10 cellular contexts compared by ENCODE assay signal in genomic region chr11:64862914-64863313, GRCh38. TPM values are rescaled to one million over a fixed set of nuclear protein-coding genes. Genes with fewer than 3 reads are reported as not detected.
DNase-seq lines count a peak whose midpoint lies in the region; ATAC-seq and TF ChIP-seq lines count a peak whose summit lies in the region.
"Had no signal": no experiment of that assay in that cellular context is flagged by ENCODE, and none has a peak within 500 bp of the region (broad histone marks: within the 10 kb centered on the region; RNA-seq: fewer than 3 reads in every experiment).

No MANE protein-coding gene starts in this region.

- no peak overlapping the region for H2AFZ ChIP-seq in OCI-LY1 (ENCODE audit: low read length)

- H3K9me2 ChIP-seq in OCI-LY1 (ENCODE audit: low read depth, low read length): no peaks in the 10 kb centered on the region

- peak overlapping the region in 4 of 10 experiments; percentile 3 to 39 (median 18); a peak in 4 of 20 replicates for H3K4me3 ChIP-seq in BLaER1 treated with 17β-estradiol and CSF1 and Interleukin-3, amounts not matched to agents 10 nM and 100 nM
- H3K4me3 ChIP-seq in OCI-LY1 (ENCODE audit: low read depth, low read length, poor library complexity, severe bottlenecking): no peak overlapping the region
- H3K4me3 ChIP-seq in endodermal cell (ENCODE audit: low read length): no peak overlapping the region

- H3K9ac ChIP-seq in BLaER1 treated with 17β-estradiol and CSF1 and Interleukin-3, amounts not matched to agents 10 nM and 100 nM: peak overlapping the region; percentile 32 to 86 (median 71); a peak in 20 of 22 replicates
- H3K9ac ChIP-seq in OCI-LY1 (ENCODE audit: low read length) (peak overlapping the region; percentile 67), endodermal cell (ENCODE audit: extremely low read depth, low read length, poor library complexity, severe bottlenecking) (no peak overlapping the region)

- 77 to 83% methylated on average over 6 to 9 of the region's 9 CpGs for WGBS in endodermal cell (ENCODE audit: insufficient coverage in 1 of 2, insufficient read length in 1 of 2), 2 experiments

- DNase-seq in endodermal cell: no peak
- DNase-seq in osteocyte (ENCODE audit: extremely low spot score, unreplicated experiment): no peak
- DNase-seq in NCI-H1436 treated with DMSO at 0.1 percent for 48 hours (lab: John Stamatoyannopoulos, UW): no peak
- DNase-seq in retina: no peak
- DNase-seq: activated CD4-positive, alpha-beta T cell treated with anti-CD3 and anti-CD28 coated beads, Interleukin-2, amount 50 U/mL, for 48 hours; GOT3 had no signal

- H3K27ac ChIP-seq in BLaER1 treated with 17β-estradiol and CSF1 and Interleukin-3, amounts not matched to agents 10 nM and 100 nM: peak overlapping the region; percentile 55 to 98 (median 93); a peak in 21 of 22 replicates
- H3K27ac ChIP-seq in OCI-LY1 (ENCODE audit: low read depth, low read length, poor library complexity, severe bottlenecking): peak overlapping the region; percentile 99
- peak overlapping the region; percentile 90 for H3K27ac ChIP-seq in endodermal cell (ENCODE audit: low read depth, low read length)

- peaks cover 12% of the 10 kb centered on the region; the same call in 1 of the 2 replicates for H3K79me2 ChIP-seq in OCI-LY1 (ENCODE audit: insufficient read depth, low read length)

- no peaks in the 10 kb centered on the region for H3K9me3 Mint-ChIP-seq in endodermal cell
- no peaks in the 10 kb centered on the region for H3K9me3 Mint-ChIP-seq in osteocyte (ENCODE audit: unreplicated experiment)

- ATAC-seq in GM21515 (IDR thresholded peaks at IDR 0.05; ENCODE audit: unreplicated experiment) (no peak), GM21576 (IDR thresholded peaks at IDR 0.05; ENCODE audit: unreplicated experiment) (no peak)

- peaks cover 10% of the 10 kb centered on the region for H3K36me3 Mint-ChIP-seq in endodermal cell (ENCODE audit: low read depth)
- H3K36me3 Mint-ChIP-seq in osteocyte (ENCODE audit: unreplicated experiment): peaks cover 3% of the 10 kb centered on the region

- peaks cover 0 to 41% (median 16%) of the 10 kb centered on the region in 11 experiments; a peak in 17 of 22 replicates for H3K36me3 ChIP-seq in BLaER1 treated with 17β-estradiol and CSF1 and Interleukin-3, amounts not matched to agents 10 nM and 100 nM
- H3K36me3 ChIP-seq in OCI-LY1 (ENCODE audit: insufficient read depth, low read length): peaks cover 36% of the 10 kb centered on the region
- H3K36me3 ChIP-seq in endodermal cell (ENCODE audit: control insufficient read depth, insufficient read depth, low read length): peaks cover 11% of the 10 kb centered on the region

- H3K4me3 Mint-ChIP-seq in endodermal cell (no peak overlapping the region), osteocyte (ENCODE audit: unreplicated experiment) (no peak overlapping the region)

- no peaks in the 10 kb centered on the region for H3K27me3 ChIP-seq in BLaER1 treated with 17β-estradiol and CSF1 and Interleukin-3, amounts not matched to agents 10 nM and 100 nM
- H3K27me3 ChIP-seq in OCI-LY1 (ENCODE audit: insufficient read depth, low read length): no peaks in the 10 kb centered on the region
- H3K27me3 ChIP-seq in endodermal cell (ENCODE audit: control insufficient read depth, insufficient read depth, low read length, poor library complexity, severe bottlenecking): no peaks in the 10 kb centered on the region

- H3K9me3 ChIP-seq in BLaER1 treated with 17β-estradiol and CSF1 and Interleukin-3, amounts not matched to agents 10 nM and 100 nM (replicated peaks in 1 of 11): peaks cover 0 to 5% (median 0%) of the 10 kb centered on the region in 11 experiments; a peak in 1 of 22 replicates
- H3K9me3 ChIP-seq in OCI-LY1 (ENCODE audit: low read length) (no peaks in the 10 kb centered on the region), endodermal cell (ENCODE audit: control insufficient read depth, low read length) (no peaks in the 10 kb centered on the region)

- TF ChIP-seq CTCF in OCI-LY1 (IDR thresholded peaks at IDR 0.05; ENCODE audit: low read length): 0 out of 2 replicates have a peak, but pooled peaks have one; percentile 1
- no peak for TF ChIP-seq CTCF in endodermal cell (conservative IDR thresholded peaks at IDR 0.05)
- no peak for TF ChIP-seq CTCF in osteocyte (IDR thresholded peaks at IDR 0.05)

- peaks cover 98 to 100% (median 100%) of the 10 kb centered on the region in 10 experiments for H3K4me1 ChIP-seq in BLaER1 treated with 17β-estradiol and CSF1 and Interleukin-3, amounts not matched to agents 10 nM and 100 nM
- H3K4me1 ChIP-seq in OCI-LY1 (ENCODE audit: insufficient read depth, low read length, severe bottlenecking) (peaks cover 90% of the 10 kb centered on the region), endodermal cell (ENCODE audit: control insufficient read depth, insufficient read depth, low read length) (peaks cover 3% of the 10 kb centered on the region)

- H3K27me3 Mint-ChIP-seq in endodermal cell (ENCODE audit: insufficient read depth) (no peaks in the 10 kb centered on the region), osteocyte (ENCODE audit: unreplicated experiment) (no peaks in the 10 kb centered on the region)

- H3F3A ChIP-seq in OCI-LY1 (ENCODE audit: insufficient read depth, low read length): peaks cover 10% of the 10 kb centered on the region; the same call in 1 of the 2 replicates

- H4K20me1 ChIP-seq in BLaER1 treated with 17β-estradiol and CSF1 and Interleukin-3, amounts not matched to agents 10 nM and 100 nM: peaks cover 0 to 59% (median 31%) of the 10 kb centered on the region in 11 experiments; a peak in 16 of 22 replicates
- no peaks in the 10 kb centered on the region for H4K20me1 ChIP-seq in OCI-LY1 (ENCODE audit: insufficient read depth, low read length)

- H3K4me1 Mint-ChIP-seq in endodermal cell (peaks cover 3% of the 10 kb centered on the region), osteocyte (ENCODE audit: unreplicated experiment) (peaks cover 45% of the 10 kb centered on the region)

- H3K4me2 ChIP-seq in BLaER1 treated with 17β-estradiol and CSF1 and Interleukin-3, amounts not matched to agents 10 nM and 100 nM: peak overlapping the region; percentile 93 to 100 (median 98)
- peak overlapping the region; percentile 71 for H3K4me2 ChIP-seq in OCI-LY1 (ENCODE audit: low read length)

- H3K27ac Mint-ChIP-seq in endodermal cell: peak overlapping the region; percentile 35
- peak overlapping the region; percentile 88 for H3K27ac Mint-ChIP-seq in osteocyte (ENCODE audit: unreplicated experiment)

RNA-seq across cellular contexts. Expression of gene EHD1, which starts 15.5 kb away (rescaled TPM):
- total RNA-seq in endodermal cell (10 to 100 TPM; 39.7 to 43.8 TPM), osteocyte (57.4 and 61.0 TPM in 2 replicates)
- 33.1 TPM for polyA plus RNA-seq in endodermal cell (2013, experiment 1 of 2)
- polyA plus RNA-seq in endodermal cell (2013, experiment 2 of 2): 32.7 TPM

RNA-seq across cellular contexts. Expression of gene CDC42BPG, which starts 18.5 kb away (rescaled TPM):
- total RNA-seq in endodermal cell: 10 to 100 TPM; 11.1 to 12.6 TPM
- 2.0 TPM for polyA plus RNA-seq in endodermal cell (2013, experiment 1 of 2)
- polyA plus RNA-seq in endodermal cell (2013, experiment 2 of 2): 1.7 TPM
- 0.68 and 1.7 TPM in 2 replicates for total RNA-seq in osteocyte

RNA-seq across cellular contexts. Expression of gene MEN1, which starts 52.6 kb away (rescaled TPM):
- total RNA-seq in endodermal cell (10 to 100 TPM; 44.5 to 48.7 TPM), osteocyte (27.1 and 29.2 TPM in 2 replicates)
- 48.7 TPM for polyA plus RNA-seq in endodermal cell (2013, experiment 1 of 2)
- 44.3 TPM for polyA plus RNA-seq in endodermal cell (2013, experiment 2 of 2)

RNA-seq across cellular contexts. Expression of gene ATG2A, which starts 54.1 kb away (rescaled TPM):
- total RNA-seq in endodermal cell: 10 to 100 TPM; 17.0 to 23.0 TPM
- 12.9 TPM for polyA plus RNA-seq in endodermal cell (2013, experiment 1 of 2)
- polyA plus RNA-seq in endodermal cell (2013, experiment 2 of 2): 10.2 TPM
- 23.6 and 28.7 TPM in 2 replicates for total RNA-seq in osteocyte

RNA-seq across cellular contexts. Expression of gene MAP4K2, which starts 59.9 kb away (rescaled TPM):
- total RNA-seq in endodermal cell (10 to 100 TPM; 24.7 to 32.4 TPM), osteocyte (16.0 and 18.6 TPM in 2 replicates)
- 20.7 TPM for polyA plus RNA-seq in endodermal cell (2013, experiment 1 of 2)
- polyA plus RNA-seq in endodermal cell (2013, experiment 2 of 2): 18.3 TPM
